20 cellular contexts compared by ENCODE assay signal in genomic region chr16:21613361-21613760, GRCh38. TPM values are rescaled to one million over a fixed set of nuclear protein-coding genes. Genes with fewer than 3 reads are reported as not detected.
DNase-seq lines count a peak whose midpoint lies in the region; ATAC-seq and TF ChIP-seq lines count a peak whose summit lies in the region.
"Had no signal": no experiment of that assay in that cellular context is flagged by ENCODE, and none has a peak within 500 bp of the region (broad histone marks: within the 10 kb centered on the region; RNA-seq: fewer than 3 reads in every experiment).

No MANE protein-coding gene starts in this region.

- H3K4me3 ChIP-seq in SK-N-SH (ENCODE audit: low read depth in 2 of 2, low read length in 1 of 2) (no peak overlapping the region), trophoblast cell (ENCODE audit: low read depth, low read length) (no peak overlapping the region)
- H3K4me3 ChIP-seq: BLaER1 had no signal

- H3K9me2 ChIP-seq in SK-N-SH: no peaks in the 10 kb centered on the region

- H3K4me1 ChIP-seq in SK-N-SH (ENCODE audit: control insufficient read depth in 1 of 2, insufficient read depth in 2 of 2, low read depth in 1 of 2, low read length in 1 of 2): peaks cover 23 to 29% of the 10 kb centered on the region in 2 experiments
- peaks cover 4% of the 10 kb centered on the region in 2 experiments for H3K4me1 ChIP-seq in trophoblast cell (ENCODE audit: control insufficient read depth in 1 of 2, insufficient read depth in 2 of 2, low read length in 2 of 2)

- DNase-seq in SK-N-SH: no peak
- peak; percentile 57 for DNase-seq in M059J (ENCODE audit: low read depth)
- peak; percentile 54 to 76 for DNase-seq in trophoblast cell
- DNase-seq in HUDEP-2 (lab: John Stamatoyannopoulos, UW; ENCODE audit: unreplicated experiment in 76 of 76): no peak
- no peak for DNase-seq in Right ventricle myocardium superior
- no peak for DNase-seq in kidney glomerular epithelial cell (lab: John Stamatoyannopoulos, UW)
- DNase-seq: AML-193; Calu3; CD4-positive, alpha-beta T cell; DMS 273 treated with DMSO at 0.1 percent for 48 hours; GF-D8; GOT3; H9 had no signal

- no peak overlapping the region for H4K8ac ChIP-seq in trophoblast cell (ENCODE audit: low read depth, low read length)

- H3K4me2 ChIP-seq in SK-N-SH (peak overlapping the region; percentile 13; the same call in 1 of the 2 replicates), trophoblast cell (ENCODE audit: low read length) (no peak overlapping the region)
- H3K4me2 ChIP-seq: BLaER1 had no signal

- H2BK12ac ChIP-seq in trophoblast cell (ENCODE audit: low read length): no peak overlapping the region

- TF ChIP-seq CTCF in SK-N-SH (IDR thresholded peaks at IDR 0.05): no peak

- H2AK5ac ChIP-seq in trophoblast cell (ENCODE audit: low read length): no peak overlapping the region

- no peak for TF ChIP-seq RAD21 in SK-N-SH (IDR thresholded peaks at IDR 0.05; ENCODE audit: low read length)

- CTCF ChIA-PET in SK-N-SH (lab: Yijun Ruan, JAX): interaction anchor here (1.2 to 1.6 kb wide), 4 partner anchors 9 to 32 kb away, joined by 3 to 5 read pairs (median 3); no protein-coding TSS in a partner anchor

- no peak for TF ChIP-seq EP300 in SK-N-SH (IDR thresholded peaks at IDR 0.05; ENCODE audit: borderline replicate concordance in 1 of 2, low read depth in 1 of 2, low read length in 1 of 2)

- POLR2A ChIA-PET in SK-N-SH (lab: Yijun Ruan, JAX): no interaction called here

- no peak overlapping the region for H2AFZ ChIP-seq in SK-N-SH (ENCODE audit: low read depth)
- H2AFZ ChIP-seq in trophoblast cell (ENCODE audit: insufficient read depth, low read length, poor library complexity): no peak overlapping the region

- no peak overlapping the region for H3K14ac ChIP-seq in trophoblast cell (ENCODE audit: low read length)

- no peak overlapping the region for H3K4ac ChIP-seq in trophoblast cell (ENCODE audit: low read depth, low read length)

- H3K27ac ChIP-seq in SK-N-SH (ENCODE audit: low read depth in 2 of 2, low read length in 1 of 2): peak overlapping the region in 1 of 2 experiments; percentile 52; a peak in 2 of 4 replicates
- H3K27ac ChIP-seq in trophoblast cell (ENCODE audit: low read depth, low read length): no peak overlapping the region
- H3K27ac ChIP-seq: 22Rv1, BLaER1 had no signal

- H4K20me1 ChIP-seq in SK-N-SH (ENCODE audit: insufficient read depth): peaks cover 48% of the 10 kb centered on the region

- ATAC-seq in SK-N-SH treated with all-trans-retinoic acid at 6 μM for 48 hours: no peak
- ATAC-seq in HG03457 (IDR thresholded peaks at IDR 0.05; ENCODE audit: unreplicated experiment): no peak
- ATAC-seq in Right ventricle myocardium superior (ENCODE audit: poor library complexity): no peak
- ATAC-seq: HepG2 had no signal

- H3K79me2 ChIP-seq in SK-N-SH (ENCODE audit: insufficient read depth) (peaks cover 100% of the 10 kb centered on the region), trophoblast cell (ENCODE audit: control insufficient read depth, insufficient read depth, low read length, poor library complexity) (peaks cover 4% of the 10 kb centered on the region)

- H4K91ac ChIP-seq in trophoblast cell (ENCODE audit: low read depth, low read length): no peak overlapping the region

- no peak overlapping the region for H4K12ac ChIP-seq in trophoblast cell (ENCODE audit: low read depth, low read length)

- H3K27me3 ChIP-seq in SK-N-SH (ENCODE audit: insufficient read depth): no peaks in the 10 kb centered on the region
- no peaks in the 10 kb centered on the region for H3K27me3 ChIP-seq in trophoblast cell (ENCODE audit: insufficient read depth, low read length)
- H3K27me3 ChIP-seq: BLaER1 had no signal

- no peak overlapping the region for H3K18ac ChIP-seq in trophoblast cell (ENCODE audit: low read length)

- H2BK5ac ChIP-seq in trophoblast cell (ENCODE audit: low read depth, low read length, poor library complexity): no peak overlapping the region

- intact Hi-C loops in Right ventricle myocardium superior (cut with DNase I): no loop called here

- H3K36me3 ChIP-seq in SK-N-SH (replicated peaks in 1 of 2; ENCODE audit: control insufficient read depth in 1 of 2, insufficient read depth in 2 of 2, low read length in 1 of 2): peaks cover 8% of the 10 kb centered on the region in 2 experiments
- H3K36me3 ChIP-seq in trophoblast cell (ENCODE audit: control insufficient read depth in 1 of 2, insufficient read depth in 2 of 2, low read length in 2 of 2): no peaks in the 10 kb centered on the region

- H3K9me3 ChIP-seq in SK-N-SH (no peaks in the 10 kb centered on the region), trophoblast cell (ENCODE audit: insufficient read depth, low read depth, low read length) (no peaks in the 10 kb centered on the region)
- H3K9me3 ChIP-seq: BLaER1 had no signal

- H3F3A ChIP-seq in SK-N-SH (replicated peaks; ENCODE audit: insufficient read depth): peaks cover 12% of the 10 kb centered on the region

- no peak overlapping the region for H3K23ac ChIP-seq in trophoblast cell (ENCODE audit: low read length)

- 92% methylated on average over 4 of the region's 4 CpGs for WGBS in SK-N-SH (ENCODE audit: low lambda C conversion rate)
- whole genome bisulfite sequencing in trophoblast cell (ENCODE audit: extremely low coverage, insufficient coverage, insufficient read length): no CpG with 5 or more reads among the region's 4 CpGs

- no peak overlapping the region for H3K9ac ChIP-seq in SK-N-SH
- no peak overlapping the region for H3K9ac ChIP-seq in trophoblast cell (ENCODE audit: low read length)
- H3K9ac ChIP-seq: BLaER1 had no signal

- H3K79me1 ChIP-seq in trophoblast cell (ENCODE audit: low read length): peaks cover 2% of the 10 kb centered on the region

- H2BK120ac ChIP-seq in trophoblast cell (ENCODE audit: insufficient read depth, low read length, poor library complexity): no peak overlapping the region

TF ChIP-seq in SK-N-SH, 30 proteins besides CTCF, POLR2A, EP300 and RAD21 (continues in another document):
- TF ChIP-seq MAX (IDR thresholded peaks at IDR 0.05; ENCODE audit: low read depth) (no peak), TCF12 (IDR thresholded peaks at IDR 0.05) (no peak), NFIC (IDR thresholded peaks at IDR 0.05; ENCODE audit: borderline replicate concordance) (no peak), FOSL2 (IDR thresholded peaks at IDR 0.05; ENCODE audit: borderline replicate concordance, low read depth) (no peak)

TF ChIP-seq in SK-N-SH treated with all-trans-retinoic acid at 6 μM for 48 hours, 23 proteins besides CTCF, POLR2A, EP300 and RAD21 (continues in another document):
- TF ChIP-seq BACH2 (CRISPR knock-in tag; IDR thresholded peaks at IDR 0.05; ENCODE audit: borderline replicate concordance) (no peak), ESRRG (CRISPR knock-in tag; IDR thresholded peaks at IDR 0.05) (no peak), ZNF70 (CRISPR knock-in tag; IDR thresholded peaks at IDR 0.05) (no peak), CSDC2 (CRISPR knock-in tag; IDR thresholded peaks at IDR 0.05) (no peak), ZFP3 (CRISPR knock-in tag; IDR thresholded peaks at IDR 0.05) (no peak), PATZ1 (CRISPR knock-in tag; IDR thresholded peaks at IDR 0.05; ENCODE audit: borderline replicate concordance) (no peak), TOX (CRISPR knock-in tag; IDR thresholded peaks at IDR 0.05; ENCODE audit: borderline replicate concordance) (no peak), RARB (CRISPR knock-in tag; IDR thresholded peaks at IDR 0.05) (no peak), ZNF8 (CRISPR knock-in tag; IDR thresholded peaks at IDR 0.05) (no peak), ISL1 (CRISPR knock-in tag; IDR thresholded peaks at IDR 0.05) (no peak), ZNF565 (CRISPR knock-in tag; conservative IDR thresholded peaks at IDR 0.05; ENCODE audit: low read depth) (no peak), OSR1 (CRISPR knock-in tag; IDR thresholded peaks at IDR 0.05) (no peak), TCF4 (CRISPR knock-in tag; IDR thresholded peaks at IDR 0.05; ENCODE audit: borderline replicate concordance) (no peak)

RNA-seq across cellular contexts. Expression of gene METTL9, which starts 14.0 kb away (rescaled TPM):
- polyA plus RNA-seq in SK-N-SH (2012; rRNA removed): 70.7 and 82.9 TPM in 2 replicates
- 108 and 115 TPM in 2 replicates for polyA plus RNA-seq in SK-N-SH (2012; cell fraction: cytosol; rRNA removed)
- 28.0 and 48.3 TPM in 2 replicates for polyA plus RNA-seq in SK-N-SH (2012; cell fraction: nucleus; rRNA removed)
- total RNA-seq in M059J (2014; rRNA removed; shearing (Covaris generic)): 194 and 212 TPM in 2 replicates
- 75.9 and 83.4 TPM in 2 replicates for polyA plus RNA-seq in trophoblast cell (2013)
- total RNA-seq in Right ventricle myocardium superior: 47.4 TPM

RNA-seq across cellular contexts. Expression of gene IGSF6, which starts 39.0 kb away (rescaled TPM):
- not detected in 2 replicates for polyA plus RNA-seq in SK-N-SH (2012; rRNA removed)
- not detected in 2 replicates for polyA plus RNA-seq in SK-N-SH (2012; cell fraction: cytosol; rRNA removed)
- not detected in 2 replicates for polyA plus RNA-seq in SK-N-SH (2012; cell fraction: nucleus; rRNA removed)
- not detected in 2 replicates for total RNA-seq in M059J (2014; rRNA removed; shearing (Covaris generic))
- not detected in 2 replicates for polyA plus RNA-seq in trophoblast cell (2013)
- total RNA-seq in Right ventricle myocardium superior: 2.5 TPM
- total RNA-seq: A673, Calu3, H9, HepG2, HT1080 had no signal
- polyA plus RNA-seq: HepG2 had no signal

RNA-seq across cellular contexts. Expression of gene OTOA, which starts 50.4 kb away (rescaled TPM):
- 0.02 TPM in 2 replicates for polyA plus RNA-seq in SK-N-SH (2012; rRNA removed)
- polyA plus RNA-seq in SK-N-SH (2012; cell fraction: cytosol; rRNA removed): 0.01 and 0.04 TPM in 2 replicates
- polyA plus RNA-seq in SK-N-SH (2012; cell fraction: nucleus; rRNA removed): 0.10 and 0.29 TPM in 2 replicates
- total RNA-seq in M059J (2014; rRNA removed; shearing (Covaris generic)): not detected in 2 replicates
- polyA plus RNA-seq in trophoblast cell (2013): 0.03 and 0.04 TPM in 2 replicates
- not detected for total RNA-seq in Right ventricle myocardium superior

Comparison
In these comparisons a context has a peak if more than half of its experiments do, and no peak if none do; other contexts are left out.
1. DNase-seq: peak in M059J (single experiment) and trophoblast cell (2 of 2); none in SK-N-SH (single experiment), HUDEP-2 (0 of 76), Right ventricle myocardium superior (single experiment) and kidney glomerular epithelial cell (single experiment).